ENCODE assay signal across 27 cellular contexts in the genomic region with DNA sequence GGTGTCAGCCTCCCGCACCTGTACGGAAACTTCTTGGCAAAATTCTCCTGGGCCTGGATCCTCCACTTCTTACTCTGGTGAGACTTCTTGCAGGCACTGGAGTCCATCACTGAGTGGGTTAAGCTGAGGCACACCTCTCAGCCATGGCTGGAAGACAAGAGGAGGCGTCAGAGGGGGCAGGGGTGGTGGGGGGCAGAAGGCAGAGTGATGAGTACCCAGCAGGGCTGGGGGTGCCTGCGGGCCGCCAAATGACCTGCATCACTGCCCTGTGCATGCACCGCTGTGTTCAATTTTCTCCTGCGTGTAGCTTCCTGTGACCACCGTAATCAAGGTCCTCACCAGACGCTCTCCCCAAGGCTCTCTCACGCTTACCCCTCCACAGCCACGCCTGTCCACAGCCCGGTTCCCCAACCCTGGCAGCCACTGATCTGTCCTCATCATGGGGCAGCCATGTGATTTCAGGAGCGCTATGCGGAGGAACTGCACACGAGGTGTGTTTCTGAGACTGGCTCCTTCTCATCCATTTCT. TPM values are rescaled to one million over a fixed set of nuclear protein-coding genes. Genes with fewer than 3 reads are reported as not detected.
DNase-seq lines count a peak whose midpoint lies in the region; ATAC-seq and TF ChIP-seq lines count a peak whose summit lies in the region.
"Had no signal": no experiment of that assay in that cellular context is flagged by ENCODE, and none has a peak within 500 bp of the region (broad histone marks: within the 10 kb centered on the region; RNA-seq: fewer than 3 reads in every experiment).

No MANE protein-coding gene starts in this region.

- no peak for TF ChIP-seq POLR2A in GM18505 (IDR thresholded peaks at IDR 0.05; ENCODE audit: borderline replicate concordance, extremely low read depth, insufficient read depth, insufficient read length)

- POLR2A ChIA-PET in activated CD4-positive, alpha-beta T cell treated with anti-CD3 and anti-CD28 coated beads for 36 hours (lab: Charles Lee): no interaction called here
- POLR2A ChIA-PET in activated CD4-positive, alpha-beta memory T cell treated with anti-CD3 and anti-CD28 coated beads, Interleukin-2, amount 10 ng/mL, durations not matched to agents 7 days and 5 days (lab: Charles Lee): no interaction called here

- no peaks in the 10 kb centered on the region for H3K27me3 Mint-ChIP-seq in activated CD4-positive, alpha-beta T cell treated with anti-CD3 and anti-CD28 coated beads for 36 hours
- peaks cover 2% of the 10 kb centered on the region for H3K27me3 Mint-ChIP-seq in activated CD4-positive, alpha-beta memory T cell treated with anti-CD3 and anti-CD28 coated beads, Interleukin-2, amount 10 ng/mL, durations not matched to agents 7 days and 5 days
- H3K27me3 Mint-ChIP-seq in stimulated activated naive B cell treated with anti-CD40 and anti-IgM and Interleukin-4, amounts not matched to agents 10 μg/mL and 1 μg/mL and 100 μg/mL, for 72 hours: peaks cover 11 to 17% of the 10 kb centered on the region in 2 donors
- H3K27me3 Mint-ChIP-seq: stimulated activated naive CD8-positive, alpha-beta T cell treated with anti-CD3 and anti-CD28 coated beads, Interleukin-15, Interleukin-2, amounts not matched to agents 100 ng/mL and 50 ng/mL, for 24 hours had no signal

- no peak overlapping the region for H3K27ac Mint-ChIP-seq in activated CD4-positive, alpha-beta T cell treated with anti-CD3 and anti-CD28 coated beads for 36 hours
- H3K27ac Mint-ChIP-seq in activated CD4-positive, alpha-beta memory T cell treated with anti-CD3 and anti-CD28 coated beads, Interleukin-2, amount 10 ng/mL, durations not matched to agents 7 days and 5 days: no peak overlapping the region
- no peak overlapping the region for H3K27ac Mint-ChIP-seq in stimulated activated naive B cell treated with anti-CD40 and anti-IgM and Interleukin-4, amounts not matched to agents 10 μg/mL and 1 μg/mL and 100 μg/mL, for 72 hours
- H3K27ac Mint-ChIP-seq: activated T-helper 2 cell treated with anti-CD3 and anti-CD28 coated beads, Interferon-gamma antibody, Interleukin-2, Interleukin-4, amounts not matched to agents 10 μg/mL and 5 μg/mL and 100 μg/mL, durations not matched to agents 14 hours and 24 hours and 36 hours; IgD-negative memory B cell; stimulated activated naive CD8-positive, alpha-beta T cell treated with anti-CD3 and anti-CD28 coated beads, Interleukin-15, Interleukin-2, amounts not matched to agents 100 ng/mL and 50 ng/mL, for 24 hours; T-helper 17 cell had no signal

- H3K4me1 ChIP-seq in left lung: no peaks in the 10 kb centered on the region
- H3K4me1 ChIP-seq: breast epithelium, gastroesophageal sphincter had no signal

- H3K36me3 ChIP-seq in left lung: no peaks in the 10 kb centered on the region
- H3K36me3 ChIP-seq: BLaER1, breast epithelium, gastroesophageal sphincter, MG63 had no signal

- H3K27ac ChIP-seq in left lung: no peak overlapping the region
- H3K27ac ChIP-seq: BLaER1, breast epithelium, gastroesophageal sphincter, HL-60, VCaP had no signal

- no peaks in the 10 kb centered on the region for H3K27me3 ChIP-seq in left lung
- H3K27me3 ChIP-seq: BLaER1, breast epithelium, MG63 had no signal

- no peaks in the 10 kb centered on the region for H3K4me1 Mint-ChIP-seq in activated CD4-positive, alpha-beta T cell treated with anti-CD3 and anti-CD28 coated beads for 36 hours
- H3K4me1 Mint-ChIP-seq in activated CD4-positive, alpha-beta memory T cell treated with anti-CD3 and anti-CD28 coated beads, Interleukin-2, amount 10 ng/mL, durations not matched to agents 7 days and 5 days: no peaks in the 10 kb centered on the region
- no peaks in the 10 kb centered on the region for H3K4me1 Mint-ChIP-seq in stimulated activated naive B cell treated with anti-CD40 and anti-IgM and Interleukin-4, amounts not matched to agents 10 μg/mL and 1 μg/mL and 100 μg/mL, for 72 hours
- H3K4me1 Mint-ChIP-seq: IgD-negative memory B cell had no signal

- ATAC-seq in activated CD4-positive, alpha-beta T cell treated with anti-CD3 and anti-CD28 coated beads for 36 hours: no peak
- ATAC-seq in left lung (no peak), GM18505 (IDR thresholded peaks at IDR 0.05; ENCODE audit: unreplicated experiment) (no peak)
- no peak for ATAC-seq in stimulated activated naive B cell treated with anti-CD40 and anti-IgM and Interleukin-4, amounts not matched to agents 10 μg/mL and 1 μg/mL and 100 μg/mL, for 72 hours (replicated peaks)
- ATAC-seq: gastroesophageal sphincter, right cardiac atrium, T-helper 17 cell had no signal

- CTCF ChIA-PET in activated CD4-positive, alpha-beta T cell treated with anti-CD3 and anti-CD28 coated beads for 36 hours (lab: Charles Lee): interaction anchor here (0.7 to 1.5 kb wide), 2 partner anchors 31 to 959 kb away, joined by 3 to 4 read pairs; no protein-coding TSS in a partner anchor
- CTCF ChIA-PET in activated CD4-positive, alpha-beta memory T cell treated with anti-CD3 and anti-CD28 coated beads, Interleukin-2, amount 10 ng/mL, durations not matched to agents 7 days and 5 days (lab: Charles Lee): no interaction called here

- DNase-seq in activated CD4-positive, alpha-beta T cell treated with anti-CD3 and anti-CD28 coated beads for 1 hour: peak; percentile 5
- no peak for DNase-seq in activated CD4-positive, alpha-beta T cell treated with anti-CD3 and anti-CD28 coated beads for 36 hours
- DNase-seq in activated CD4-positive, alpha-beta memory T cell treated with anti-CD3 and anti-CD28 coated beads, Interleukin-2, amount 10 ng/mL, durations not matched to agents 7 days and 5 days: peak; percentile 8
- DNase-seq in left lung: peak; percentile 15 to 58
- DNase-seq in stimulated activated CD8-positive, alpha-beta memory T cell treated with anti-CD3 and anti-CD28 coated beads, Interleukin-4, amount 100 ng/mL, for 48 hours: peak; percentile 11
- DNase-seq in stimulated activated naive B cell treated with anti-CD40 and anti-IgM and Interleukin-4, amounts not matched to agents 10 μg/mL and 1 μg/mL and 100 μg/mL, for 72 hours: no peak
- no peak for DNase-seq in central memory CD4-positive, alpha-beta T cell
- DNase-seq: activated CD4-positive, alpha-beta T cell treated with anti-CD3 and anti-CD28 coated beads, Interleukin-2, amount 50 U/mL, for 4 hours; GOT3; NCI-H1436; SHP77 treated with DMSO at 0.1 percent for 48 hours had no signal

- no peaks in the 10 kb centered on the region for H3K9me3 ChIP-seq in left lung
- H3K9me3 ChIP-seq: BLaER1, breast epithelium, gastroesophageal sphincter, MG63 had no signal

- H3K4me3 Mint-ChIP-seq in activated CD4-positive, alpha-beta T cell treated with anti-CD3 and anti-CD28 coated beads for 36 hours: no peak overlapping the region
- no peak overlapping the region for H3K4me3 Mint-ChIP-seq in activated CD4-positive, alpha-beta memory T cell treated with anti-CD3 and anti-CD28 coated beads, Interleukin-2, amount 10 ng/mL, durations not matched to agents 7 days and 5 days
- no peak overlapping the region for H3K4me3 Mint-ChIP-seq in stimulated activated naive B cell treated with anti-CD40 and anti-IgM and Interleukin-4, amounts not matched to agents 10 μg/mL and 1 μg/mL and 100 μg/mL, for 72 hours
- H3K4me3 Mint-ChIP-seq: IgD-negative memory B cell; stimulated activated naive CD8-positive, alpha-beta T cell treated with anti-CD3 and anti-CD28 coated beads, Interleukin-15, Interleukin-2, amounts not matched to agents 100 ng/mL and 50 ng/mL, for 24 hours; T-helper 17 cell had no signal

- no peaks in the 10 kb centered on the region for H3K36me3 Mint-ChIP-seq in activated CD4-positive, alpha-beta T cell treated with anti-CD3 and anti-CD28 coated beads for 36 hours (ENCODE audit: low read depth)
- H3K36me3 Mint-ChIP-seq in activated CD4-positive, alpha-beta memory T cell treated with anti-CD3 and anti-CD28 coated beads, Interleukin-2, amount 10 ng/mL, durations not matched to agents 7 days and 5 days (ENCODE audit: low read depth): no peaks in the 10 kb centered on the region
- H3K36me3 Mint-ChIP-seq in stimulated activated naive B cell treated with anti-CD40 and anti-IgM and Interleukin-4, amounts not matched to agents 10 μg/mL and 1 μg/mL and 100 μg/mL, for 72 hours: no peaks in the 10 kb centered on the region
- H3K36me3 Mint-ChIP-seq: IgD-negative memory B cell had no signal

- no peak for TF ChIP-seq CTCF in left lung (IDR thresholded peaks at IDR 0.05)

- H3K4me3 ChIP-seq in left lung: no peak overlapping the region
- H3K4me3 ChIP-seq: BLaER1, breast epithelium, gastroesophageal sphincter, MG63 had no signal

- intact Hi-C loops in activated CD4-positive, alpha-beta T cell treated with anti-CD3 and anti-CD28 coated beads for 36 hours (cut with DNase I, micrococcal nuclease): no loop called here
- intact Hi-C loops in left lung (cut with DNase I): no loop called here

- H3K9me3 Mint-ChIP-seq in activated CD4-positive, alpha-beta T cell treated with anti-CD3 and anti-CD28 coated beads for 36 hours (ENCODE audit: low read depth): no peaks in the 10 kb centered on the region
- H3K9me3 Mint-ChIP-seq in activated CD4-positive, alpha-beta memory T cell treated with anti-CD3 and anti-CD28 coated beads, Interleukin-2, amount 10 ng/mL, durations not matched to agents 7 days and 5 days: no peaks in the 10 kb centered on the region
- H3K9me3 Mint-ChIP-seq in stimulated activated naive B cell treated with anti-CD40 and anti-IgM and Interleukin-4, amounts not matched to agents 10 μg/mL and 1 μg/mL and 100 μg/mL, for 72 hours: no peaks in the 10 kb centered on the region
- H3K9me3 Mint-ChIP-seq: activated T-helper 2 cell treated with anti-CD3 and anti-CD28 coated beads, Interferon-gamma antibody, Interleukin-2, Interleukin-4, amounts not matched to agents 10 μg/mL and 5 μg/mL and 100 μg/mL, durations not matched to agents 14 hours and 24 hours and 36 hours; IgD-negative memory B cell; stimulated activated naive CD8-positive, alpha-beta T cell treated with anti-CD3 and anti-CD28 coated beads, Interleukin-15, Interleukin-2, amounts not matched to agents 100 ng/mL and 50 ng/mL, for 24 hours had no signal

RNA-seq across cellular contexts. Expression of a gene that starts 5.4 kb away (rescaled TPM):
- total RNA-seq in activated CD4-positive, alpha-beta T cell treated with anti-CD3 and anti-CD28 coated beads for 36 hours: not detected
- not detected for total RNA-seq in activated CD4-positive, alpha-beta memory T cell treated with anti-CD3 and anti-CD28 coated beads, Interleukin-2, amount 10 ng/mL, durations not matched to agents 7 days and 5 days
- not detected for total RNA-seq in left lung
- total RNA-seq: A172; activated T-helper 2 cell treated with anti-CD3 and anti-CD28 coated beads, Interferon-gamma antibody, Interleukin-2, Interleukin-4, amounts not matched to agents 10 μg/mL and 5 μg/mL and 100 μg/mL, durations not matched to agents 14 hours and 24 hours and 36 hours; breast epithelium; dermis microvascular lymphatic vessel endothelial cell; gastroesophageal sphincter; mononuclear cell; right cardiac atrium; T-helper 17 cell; urinary bladder had no signal

RNA-seq across cellular contexts. Expression of a gene that starts 29.4 kb away (rescaled TPM):
- total RNA-seq in activated CD4-positive, alpha-beta T cell treated with anti-CD3 and anti-CD28 coated beads for 36 hours: not detected
- total RNA-seq in activated CD4-positive, alpha-beta memory T cell treated with anti-CD3 and anti-CD28 coated beads, Interleukin-2, amount 10 ng/mL, durations not matched to agents 7 days and 5 days: not detected
- total RNA-seq in left lung: 1 to 10 TPM in 1 of 2 donors, under 1 TPM in 1; 0.61 to 3.0 TPM
- total RNA-seq: A172; activated T-helper 2 cell treated with anti-CD3 and anti-CD28 coated beads, Interferon-gamma antibody, Interleukin-2, Interleukin-4, amounts not matched to agents 10 μg/mL and 5 μg/mL and 100 μg/mL, durations not matched to agents 14 hours and 24 hours and 36 hours; dermis microvascular lymphatic vessel endothelial cell had no signal

RNA-seq across cellular contexts. Expression of a gene that starts 35.8 kb away (rescaled TPM):
- not detected for total RNA-seq in activated CD4-positive, alpha-beta T cell treated with anti-CD3 and anti-CD28 coated beads for 36 hours
- not detected for total RNA-seq in activated CD4-positive, alpha-beta memory T cell treated with anti-CD3 and anti-CD28 coated beads, Interleukin-2, amount 10 ng/mL, durations not matched to agents 7 days and 5 days
- total RNA-seq in left lung: not detected
- total RNA-seq: A172; activated T-helper 2 cell treated with anti-CD3 and anti-CD28 coated beads, Interferon-gamma antibody, Interleukin-2, Interleukin-4, amounts not matched to agents 10 μg/mL and 5 μg/mL and 100 μg/mL, durations not matched to agents 14 hours and 24 hours and 36 hours; breast epithelium; dermis microvascular lymphatic vessel endothelial cell; gastroesophageal sphincter; mononuclear cell; right cardiac atrium; T-helper 17 cell; urinary bladder had no signal

Comparison
In these comparisons a context has a peak if more than half of its experiments do, and no peak if none do; other contexts are left out.
1. DNase-seq: peak in activated CD4-positive, alpha-beta T cell treated with anti-CD3 and anti-CD28 coated beads for 1 hour (single experiment), activated CD4-positive, alpha-beta memory T cell treated with anti-CD3 and anti-CD28 coated beads, Interleukin-2, amount 10 ng/mL, durations not matched to agents 7 days and 5 days (single experiment), left lung (2 of 2) and stimulated activated CD8-positive, alpha-beta memory T cell treated with anti-CD3 and anti-CD28 coated beads, Interleukin-4, amount 100 ng/mL, for 48 hours (single experiment); none in activated CD4-positive, alpha-beta T cell treated with anti-CD3 and anti-CD28 coated beads for 36 hours (single experiment), stimulated activated naive B cell treated with anti-CD40 and anti-IgM and Interleukin-4, amounts not matched to agents 10 μg/mL and 1 μg/mL and 100 μg/mL, for 72 hours (single experiment) and central memory CD4-positive, alpha-beta T cell (single experiment).